In genomic region chr4:6200011-6200921, GRCh38 we compare ENCODE assay signal across 1 cellular context.
A peak's percentile ranks its signal among the peaks of the same experiment; 100 is the strongest.
TF ChIP-seq lines count a peak whose summit lies in the region.

Gene JAKMIP1 (minus strand): TSS chr4:6200549. CDS start chr4:6112850, 87,699 bp downstream.

TF ChIP-seq in H1, 55 proteins besides CTCF, POLR2A, EP300 and RAD21 (continued from another document):
- TF ChIP-seq E2F6 (IDR thresholded peaks at IDR 0.05) (peak; percentile 50; the same call in 1 of the 2 replicates), ASH2L (IDR thresholded peaks at IDR 0.05; ENCODE audit: low read length) (no peak), NANOG (IDR thresholded peaks at IDR 0.05; ENCODE audit: insufficient read depth, low read depth, low read length, poor library complexity, severe bottlenecking) (no peak), GTF2F1 (IDR thresholded peaks at IDR 0.05; ENCODE audit: borderline replicate concordance, low read depth, low read length) (no peak), HDAC6 (IDR thresholded peaks at IDR 0.05; ENCODE audit: low read depth, low read length) (no peak), TBP (IDR thresholded peaks at IDR 0.05; ENCODE audit: low read depth, low read length) (no peak), ATF2 (IDR thresholded peaks at IDR 0.05; ENCODE audit: low read length) (no peak), TAF7 (optimal IDR thresholded peaks at IDR 0.05; ENCODE audit: borderline replicate concordance, low read depth, low read length) (no peak), BRCA1 (IDR thresholded peaks at IDR 0.05; ENCODE audit: low read depth, low read length) (no peak), CHD2 (IDR thresholded peaks at IDR 0.05; ENCODE audit: low read length) (peak; percentile 53; the same call in 1 of the 2 replicates), HDAC2 (IDR thresholded peaks at IDR 0.05; ENCODE audit: borderline replicate concordance in 1 of 2, low read depth in 2 of 2, low read length in 2 of 2) (no peak), CEBPB (IDR thresholded peaks at IDR 0.05; ENCODE audit: low read depth, low read length) (no peak), YY1 (IDR thresholded peaks at IDR 0.05; ENCODE audit: low read depth, low read length) (no peak), RBBP5 (IDR thresholded peaks at IDR 0.05; ENCODE audit: borderline replicate concordance, low read depth, low read length) (no peak; the same call in 1 of the 2 replicates), BCL11A (IDR thresholded peaks at IDR 0.05; ENCODE audit: low read depth in 2 of 2, low read length in 2 of 2) (no peak), TEAD4 (IDR thresholded peaks at IDR 0.05; ENCODE audit: low read depth, low read length) (no peak; the same call in 1 of the 2 replicates), POU5F1 (IDR thresholded peaks at IDR 0.05; ENCODE audit: low read depth, low read length) (no peak), CTBP2 (IDR thresholded peaks at IDR 0.05; ENCODE audit: borderline replicate concordance, insufficient read depth, insufficient read length, low read length) (no peak), BACH1 (IDR thresholded peaks at IDR 0.05; ENCODE audit: low read length) (no peak), RNF2 (IDR thresholded peaks at IDR 0.05; ENCODE audit: borderline replicate concordance, low read depth, low read length, missing control alignments, poor library complexity, severe bottlenecking) (no peak), SIN3A (conservative IDR thresholded peaks at IDR 0.05 in 1 of 2, IDR thresholded peaks at IDR 0.05 in 1 of 2; ENCODE audit: low read depth in 1 of 2, low read length in 2 of 2) (peak in 1 of 2 experiments; percentile 63; a peak in 1 of 4 replicates), EZH2 (IDR thresholded peaks at IDR 0.05; ENCODE audit: low read depth, low read length, severe bottlenecking) (no peak), CBX5 (IDR thresholded peaks at IDR 0.05; ENCODE audit: low read depth, low read length) (no peak), CHD7 (IDR thresholded peaks at IDR 0.05; ENCODE audit: insufficient replicate concordance, low read length) (no peak), TAF1 (IDR thresholded peaks at IDR 0.05; ENCODE audit: low read depth, low read length) (no peak), SIRT6 (IDR thresholded peaks at IDR 0.05; ENCODE audit: low read length) (no peak), CHD1 (IDR thresholded peaks at IDR 0.05; ENCODE audit: low read depth, low read length) (no peak), MAX (IDR thresholded peaks at IDR 0.05) (peak; percentile 84), SAP30 (IDR thresholded peaks at IDR 0.05; ENCODE audit: insufficient read depth, insufficient replicate concordance, low read length) (no peak), KDM1A (IDR thresholded peaks at IDR 0.05; ENCODE audit: borderline replicate concordance, low read length) (no peak), ZNF274 (IDR thresholded peaks at IDR 0.05; ENCODE audit: borderline replicate concordance, extremely low read depth, low read length) (no peak), NRF1 (IDR thresholded peaks at IDR 0.05; ENCODE audit: low read depth, low read length) (peak; percentile 41), PHF8 (conservative IDR thresholded peaks at IDR 0.05; ENCODE audit: low read depth, low read length) (peak; percentile 32; the same call in 1 of the 2 replicates), CREB1 (IDR thresholded peaks at IDR 0.05) (no peak), SP1 (IDR thresholded peaks at IDR 0.05; ENCODE audit: low read depth, low read length) (peak; percentile 74), JUN (IDR thresholded peaks at IDR 0.05; ENCODE audit: low read depth, low read length) (no peak), KDM5A (IDR thresholded peaks at IDR 0.05; ENCODE audit: low read length) (no peak), GABPA (IDR thresholded peaks at IDR 0.05; ENCODE audit: borderline replicate concordance, insufficient read depth, low read length) (no peak), MAFK (IDR thresholded peaks at IDR 0.05; ENCODE audit: low read depth, low read length) (no peak), ATF3 (IDR thresholded peaks at IDR 0.05; ENCODE audit: insufficient read depth, low read depth, low read length) (no peak), JUND (IDR thresholded peaks at IDR 0.05; ENCODE audit: low read length) (no peak)
